13 cellular contexts compared by ENCODE assay signal in genomic region chr4:87114245-87115062, GRCh38.
DNase-seq lines count a peak whose midpoint lies in the region; ATAC-seq and TF ChIP-seq lines count a peak whose summit lies in the region.
"Had no signal": no experiment of that assay in that cellular context is flagged by ENCODE, and none has a peak within 500 bp of the region (broad histone marks: within the 10 kb centered on the region; RNA-seq: fewer than 3 reads in every experiment).

No MANE protein-coding gene starts in this region.

- no peak overlapping the region for H2AFZ ChIP-seq in Loucy (ENCODE audit: low read length)

- H3K9me3 Mint-ChIP-seq in neural crest cell, result no peaks in the 10 kb centered on the region
- no peaks in the 10 kb centered on the region for H3K9me3 Mint-ChIP-seq in Calu3 (ENCODE audit: low read depth, unreplicated experiment)

- peaks cover under 1% of the 10 kb centered on the region for H3K4me1 Mint-ChIP-seq in neural crest cell
- H3K4me1 Mint-ChIP-seq in Calu3 (ENCODE audit: low read depth, unreplicated experiment), result no peaks in the 10 kb centered on the region

- POLR2A ChIA-PET in GM10248 (lab: Yijun Ruan, JAX), result no interaction called here

- H3K4me2 ChIP-seq in Loucy (ENCODE audit: low read depth, low read length, poor library complexity, severe bottlenecking), result no peak overlapping the region

- no peak overlapping the region for H3K4me3 ChIP-seq in Loucy (ENCODE audit: low read length, poor library complexity, severe bottlenecking)
- H3K4me3 ChIP-seq in fibroblast of the aortic adventitia (ENCODE audit: low read depth, low read length), result no peak overlapping the region
- H3K4me3 ChIP-seq: testis had no signal

- H3K27me3 ChIP-seq in Loucy (ENCODE audit: insufficient read depth, low read length, poor library complexity, severe bottlenecking), result no peaks in the 10 kb centered on the region
- H3K27me3 ChIP-seq: testis had no signal

- no peak for ATAC-seq in HG03354 (IDR thresholded peaks at IDR 0.05; ENCODE audit: poor library complexity, severe bottlenecking, unreplicated experiment)
- ATAC-seq: SK-N-SH treated with all-trans-retinoic acid at 6 μM for 48 hours had no signal

- no peaks in the 10 kb centered on the region for H3K27me3 Mint-ChIP-seq in neural crest cell (ENCODE audit: low read depth)
- H3K27me3 Mint-ChIP-seq in Calu3 (ENCODE audit: unreplicated experiment), result no peaks in the 10 kb centered on the region

- H3K27ac Mint-ChIP-seq in neural crest cell (ENCODE audit: unreplicated experiment) (peak overlapping the region; percentile 12), Calu3 (ENCODE audit: unreplicated experiment) (no peak overlapping the region)

- intact Hi-C loops in Calu3 (cut with micrococcal nuclease; ENCODE audit: unreplicated experiment), result no loop called here

- CTCF ChIA-PET in GM10248 (lab: Yijun Ruan, JAX) (interaction anchor here (0.7 to 1.7 kb wide), 5 partner anchors 9 to 37 kb away, joined by 3 to 7 read pairs (median 4); no protein-coding TSS in a partner anchor), Calu3 (lab: Charles Lee) (interaction anchor here (0.7 kb wide), 1 partner anchor 490 kb away, joined by 3 read pairs; no protein-coding TSS in a partner anchor)

- no peaks in the 10 kb centered on the region for H3K9me3 ChIP-seq in Loucy (ENCODE audit: insufficient read depth, low read depth, low read length)
- H3K9me3 ChIP-seq: testis had no signal

- no peaks in the 10 kb centered on the region for H3K9me2 ChIP-seq in Loucy (replicated peaks; ENCODE audit: low read depth, low read length)

- H3K36me3 Mint-ChIP-seq in neural crest cell (ENCODE audit: low read depth), result peaks cover 4% of the 10 kb centered on the region
- peaks cover 12% of the 10 kb centered on the region for H3K36me3 Mint-ChIP-seq in Calu3 (ENCODE audit: insufficient read depth, unreplicated experiment)

- BruUV-seq in Calu3 (replicated peaks; lab: Mats Ljungman, UMichigan), result no TSS peak

- peaks cover 5% of the 10 kb centered on the region for H3K4me1 ChIP-seq in Loucy (ENCODE audit: insufficient read depth, low read length, poor library complexity, severe bottlenecking)
- H3K4me1 ChIP-seq: testis had no signal

- H3K4me3 Mint-ChIP-seq in neural crest cell (no peak overlapping the region), Calu3 (ENCODE audit: low read depth, unreplicated experiment) (no peak overlapping the region)

- H3K9ac ChIP-seq in Loucy (ENCODE audit: low read depth, low read length, poor library complexity, severe bottlenecking), result no peak overlapping the region

- TF ChIP-seq CTCF in GM10248 (IDR thresholded peaks at IDR 0.05; ENCODE audit: control extremely low read depth, extremely low read depth, low read depth, missing control alignments), result peak; percentile 13
- peak; percentile 23; the same call in 1 of the 2 replicates for TF ChIP-seq CTCF in Loucy (conservative IDR thresholded peaks at IDR 0.05; ENCODE audit: low read length)
- TF ChIP-seq CTCF in fibroblast of the aortic adventitia (IDR thresholded peaks at IDR 0.05; ENCODE audit: insufficient read depth, low read length), result peak; percentile 1
- no peak for TF ChIP-seq CTCF in neural crest cell (conservative IDR thresholded peaks at IDR 0.05)
- TF ChIP-seq CTCF in Calu3 (IDR thresholded peaks at IDR 0.05; ENCODE audit: unreplicated experiment), result no peak

- DNase-seq in GM10248 (ENCODE audit: extremely low spot score) (no peak), fibroblast of the aortic adventitia (ENCODE audit: low read depth) (no peak), neural crest cell (ENCODE audit: low read depth, low spot score) (no peak), putamen (ENCODE audit: low spot score) (no peak), Calu3 (no peak)
- no peak for DNase-seq in activated naive CD4-positive, alpha-beta T cell treated with anti-CD3 and anti-CD28 coated beads, Interleukin-2, amount 50 U/mL, for 16 hours
- DNase-seq: activated gamma-delta T cell treated with Interleukin-2 at 50 U/mL for 16 hours, kidney, NCI-H1092, testis had no signal

- 0 out of 2 replicates have a peak, but pooled peaks cover 3% of the 10 kb centered on the region for H3K79me2 ChIP-seq in Loucy (ENCODE audit: insufficient read depth, low read length)

- H3K36me3 ChIP-seq in Loucy (ENCODE audit: insufficient read depth, low read length), result peaks cover 83% of the 10 kb centered on the region; the same call in 1 of the 2 replicates

- H3F3A ChIP-seq in Loucy (ENCODE audit: low read depth), result no peaks in the 10 kb centered on the region

- no peaks in the 10 kb centered on the region for H4K20me1 ChIP-seq in Loucy (ENCODE audit: insufficient read depth, low read length, poor library complexity, severe bottlenecking)

Comparison
In these comparisons a context has a peak if more than half of its experiments do, and no peak if none do; other contexts are left out.
1. CTCF ChIP-seq: peak in GM10248 (single experiment), Loucy (single experiment) and fibroblast of the aortic adventitia (single experiment); none in neural crest cell (single experiment) and Calu3 (single experiment).